8 cellular contexts compared by ENCODE assay signal in the genomic region with DNA sequence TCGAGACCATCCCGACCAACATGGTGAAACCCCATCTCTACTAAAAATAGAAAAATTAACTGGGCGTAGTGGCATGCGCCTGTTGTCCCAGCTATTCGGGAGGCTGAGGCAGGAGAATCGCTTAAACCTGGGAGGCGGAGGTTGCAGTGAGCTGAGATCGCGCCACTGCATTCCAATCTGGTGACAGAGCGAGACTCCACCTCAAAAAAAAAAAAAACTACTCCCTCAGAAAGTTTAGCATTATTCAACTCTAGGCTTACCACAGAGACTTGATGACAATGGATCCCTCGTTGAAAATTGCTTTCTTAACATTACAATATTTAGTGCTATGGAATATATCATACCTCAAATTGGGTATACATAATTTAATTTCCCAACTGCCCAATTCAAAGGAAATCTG. TPM values are rescaled to one million over a fixed set of nuclear protein-coding genes. Genes with fewer than 3 reads are reported as not detected.
"Had no signal": no experiment of that assay in that cellular context is flagged by ENCODE, and none has a peak within 500 bp of the region (broad histone marks: within the 10 kb centered on the region; RNA-seq: fewer than 3 reads in every experiment).

No MANE protein-coding gene starts in this region.

RNA-seq across cellular contexts. Expression of gene TSHR, which starts 43.4 kb away (rescaled TPM):
- total RNA-seq: naive thymus-derived CD8-positive, alpha-beta T cell; natural killer cell treated with Interleukin-12 subunit alpha and Interleukin-12 subunit beta and Interleukin-15 and Interleukin-18, amount 100 ng/mL, for 72 hours; neural crest cell; osteoblast; progenitor cell of endocrine pancreas; right cardiac atrium; sigmoid colon; ureter had no signal
